18 cellular contexts compared by ENCODE assay signal in the genomic region with DNA sequence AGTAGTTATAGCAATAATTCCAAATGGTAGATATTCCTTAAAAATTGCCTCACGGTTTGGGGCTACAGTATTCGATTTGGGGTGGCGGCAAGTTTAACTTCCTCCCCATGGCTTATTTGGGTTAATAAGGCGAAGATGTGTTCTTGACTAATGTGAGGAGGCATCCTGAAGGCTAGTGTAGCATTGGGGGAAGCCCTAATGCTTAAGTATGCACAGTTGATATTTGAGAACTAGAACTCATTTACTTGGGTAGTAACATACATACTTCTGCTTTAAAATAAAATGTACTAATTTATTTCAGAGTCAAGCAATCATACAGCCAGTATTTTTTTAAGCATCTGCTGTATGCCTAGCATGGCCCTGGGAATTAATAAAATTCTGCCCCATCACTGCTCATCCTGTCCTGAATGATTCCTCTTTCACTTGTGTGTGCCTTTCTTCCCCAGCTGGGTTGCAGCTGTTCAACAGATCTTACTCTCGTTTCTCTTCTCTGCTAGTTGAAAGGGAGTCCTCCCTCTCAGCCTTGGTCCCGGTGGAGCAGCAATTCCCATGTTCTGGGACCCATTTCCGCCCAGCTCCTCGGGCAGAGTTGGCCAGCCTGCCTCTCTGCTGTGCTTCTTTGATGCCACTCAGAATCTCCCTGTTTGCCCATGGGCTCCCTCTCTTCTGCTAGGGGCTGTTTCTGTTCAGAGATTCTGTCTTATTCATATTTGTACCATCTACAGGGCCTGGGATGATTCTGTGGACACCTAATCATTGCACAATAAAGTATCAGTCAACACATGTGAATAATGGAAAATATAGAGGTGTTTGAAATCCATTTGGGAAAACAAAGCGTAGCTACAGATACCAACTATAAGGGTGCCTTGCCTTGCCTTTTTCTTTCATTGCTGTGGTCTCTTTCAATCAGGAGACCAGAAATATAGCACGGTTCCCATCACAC.
DNase-seq lines count a peak whose midpoint lies in the region; ATAC-seq and TF ChIP-seq lines count a peak whose summit lies in the region.
"Had no signal": no experiment of that assay in that cellular context is flagged by ENCODE, and none has a peak within 500 bp of the region (broad histone marks: within the 10 kb centered on the region; RNA-seq: fewer than 3 reads in every experiment).

No MANE protein-coding gene starts in this region.

- no peak overlapping the region for H2AFZ ChIP-seq in trophoblast cell (ENCODE audit: insufficient read depth, low read length, poor library complexity)

- no peaks in the 10 kb centered on the region for H3K9me3 Mint-ChIP-seq in activated T-cell treated with anti-CD3 and anti-CD28 coated beads, Interleukin-2, amount 50 U/mL, for 72 hours
- no peaks in the 10 kb centered on the region for H3K9me3 Mint-ChIP-seq in activated T-cell treated with anti-CD3 and anti-CD28 coated beads, Interleukin-2, amount 50 U/mL, for 4 hours
- no peaks in the 10 kb centered on the region for H3K9me3 Mint-ChIP-seq in activated B cell treated with CpG ODN at 0.5 μM for 24 hours
- H3K9me3 Mint-ChIP-seq: HFFc6 had no signal

- DNase-seq in activated T-cell treated with anti-CD3 and anti-CD28 coated beads, Interleukin-2, amount 50 U/mL, for 72 hours = no peak
- DNase-seq in activated T-cell treated with anti-CD3 and anti-CD28 coated beads, Interleukin-2, amount 50 U/mL, for 4 hours = no peak
- DNase-seq in activated B cell treated with CpG ODN at 0.5 μM for 24 hours = no peak
- no peak for DNase-seq in trophoblast cell
- DNase-seq in NCI-H2171 treated with DMSO at 0.1 percent for 48 hours (lab: John Stamatoyannopoulos, UW) = no peak
- no peak for DNase-seq in middle frontal gyrus (ENCODE audit: extremely low spot score, low spot score)
- DNase-seq: activated CD8-positive, alpha-beta memory T cell treated with anti-CD3 and anti-CD28 coated beads for 24 hours; activated effector memory CD4-positive, alpha-beta T cell treated with Interleukin-2 at 50 U/mL for 16 hours; Calu3; HFFc6; KBM-7; left colon; NCI-H1417 treated with DMSO at 0.1 percent for 48 hours; NCI-H226 had no signal

- no peak overlapping the region for H3K23ac ChIP-seq in trophoblast cell (ENCODE audit: low read length)

- intact Hi-C loops in activated B cell treated with CpG ODN at 0.5 μM for 24 hours (cut with micrococcal nuclease) = loop anchor here (2.0 kb wide), 1 partner anchor 17 kb away; no protein-coding TSS in a partner anchor

- peaks cover 2% of the 10 kb centered on the region for H3K9me3 ChIP-seq in trophoblast cell (ENCODE audit: insufficient read depth, low read depth, low read length)
- H3K9me3 ChIP-seq: prostate gland, SJCRH30 had no signal

- no peak overlapping the region for H4K12ac ChIP-seq in trophoblast cell (ENCODE audit: low read depth, low read length)

- peaks cover 11% of the 10 kb centered on the region for H3K79me2 ChIP-seq in trophoblast cell (ENCODE audit: control insufficient read depth, insufficient read depth, low read length, poor library complexity)

- no peaks in the 10 kb centered on the region for H3K36me3 ChIP-seq in trophoblast cell (ENCODE audit: control insufficient read depth in 1 of 2, insufficient read depth in 2 of 2, low read length in 2 of 2)
- H3K36me3 ChIP-seq: prostate gland, SJCRH30 had no signal

- no peak overlapping the region for H3K18ac ChIP-seq in trophoblast cell (ENCODE audit: low read length)

- POLR2A ChIA-PET in activated B cell treated with CpG ODN at 0.5 μM for 24 hours (lab: Charles Lee) = no interaction called here

- H3K27ac ChIP-seq in trophoblast cell (ENCODE audit: low read depth, low read length) = no peak overlapping the region
- H3K27ac ChIP-seq: prostate gland, SJCRH30 had no signal

- no peak overlapping the region for H3K9ac ChIP-seq in trophoblast cell (ENCODE audit: low read length)

- H3K27me3 ChIP-seq in trophoblast cell (ENCODE audit: insufficient read depth, low read length) = no peaks in the 10 kb centered on the region
- H3K27me3 ChIP-seq: SJCRH30 had no signal

- no peak overlapping the region for H3K4me2 ChIP-seq in trophoblast cell (ENCODE audit: low read length)

- H2BK12ac ChIP-seq in trophoblast cell (ENCODE audit: low read length) = no peak overlapping the region

- ATAC-seq in activated T-cell treated with anti-CD3 and anti-CD28 coated beads, Interleukin-2, amount 50 U/mL, for 72 hours (replicated peaks in 1 of 2) = peak in 1 of 2 donors; percentile 50
- no peak for ATAC-seq in activated T-cell treated with anti-CD3 and anti-CD28 coated beads, Interleukin-2, amount 50 U/mL, for 4 hours
- peak; percentile 41 for ATAC-seq in GM21786 (IDR thresholded peaks at IDR 0.05; ENCODE audit: unreplicated experiment)
- ATAC-seq in activated B cell treated with CpG ODN at 0.5 μM for 24 hours (ENCODE audit: low read depth) = peak; percentile 29
- ATAC-seq in GM19035 (IDR thresholded peaks at IDR 0.05; ENCODE audit: unreplicated experiment) = no peak
- ATAC-seq: left colon had no signal

- H2BK120ac ChIP-seq in trophoblast cell (ENCODE audit: insufficient read depth, low read length, poor library complexity) = no peak overlapping the region

- H2BK5ac ChIP-seq in trophoblast cell (ENCODE audit: low read depth, low read length, poor library complexity) = no peak overlapping the region

- H3K4me1 Mint-ChIP-seq in activated T-cell treated with anti-CD3 and anti-CD28 coated beads, Interleukin-2, amount 50 U/mL, for 72 hours (ENCODE audit: low read depth) = peaks cover 58% of the 10 kb centered on the region
- peaks cover 84% of the 10 kb centered on the region for H3K4me1 Mint-ChIP-seq in activated T-cell treated with anti-CD3 and anti-CD28 coated beads, Interleukin-2, amount 50 U/mL, for 4 hours (ENCODE audit: low read depth)
- H3K4me1 Mint-ChIP-seq in activated B cell treated with CpG ODN at 0.5 μM for 24 hours = peaks cover 87% of the 10 kb centered on the region

- H2AK5ac ChIP-seq in trophoblast cell (ENCODE audit: low read length) = no peak overlapping the region

- H3K79me1 ChIP-seq in trophoblast cell (ENCODE audit: low read length) = no peaks in the 10 kb centered on the region

- H3K27ac Mint-ChIP-seq in activated T-cell treated with anti-CD3 and anti-CD28 coated beads, Interleukin-2, amount 50 U/mL, for 72 hours = peak overlapping the region; percentile 58
- peak overlapping the region; percentile 54 for H3K27ac Mint-ChIP-seq in activated B cell treated with CpG ODN at 0.5 μM for 24 hours
- H3K27ac Mint-ChIP-seq: HFFc6 had no signal

- no peak overlapping the region for H3K4me3 Mint-ChIP-seq in activated T-cell treated with anti-CD3 and anti-CD28 coated beads, Interleukin-2, amount 50 U/mL, for 72 hours
- H3K4me3 Mint-ChIP-seq in activated T-cell treated with anti-CD3 and anti-CD28 coated beads, Interleukin-2, amount 50 U/mL, for 4 hours = no peak overlapping the region
- no peak overlapping the region for H3K4me3 Mint-ChIP-seq in activated B cell treated with CpG ODN at 0.5 μM for 24 hours
- H3K4me3 Mint-ChIP-seq: HFFc6 had no signal

- peaks cover 0 to 7% of the 10 kb centered on the region in 2 experiments for H3K4me1 ChIP-seq in trophoblast cell (ENCODE audit: control insufficient read depth in 1 of 2, insufficient read depth in 2 of 2, low read length in 2 of 2)
- H3K4me1 ChIP-seq: prostate gland had no signal

- H4K8ac ChIP-seq in trophoblast cell (ENCODE audit: low read depth, low read length) = no peak overlapping the region

- peak overlapping the region; percentile 93 for H3K4ac ChIP-seq in trophoblast cell (ENCODE audit: low read depth, low read length)

- H3K27me3 Mint-ChIP-seq in activated T-cell treated with anti-CD3 and anti-CD28 coated beads, Interleukin-2, amount 50 U/mL, for 72 hours (ENCODE audit: low read depth) = no peaks in the 10 kb centered on the region
- no peaks in the 10 kb centered on the region for H3K27me3 Mint-ChIP-seq in activated T-cell treated with anti-CD3 and anti-CD28 coated beads, Interleukin-2, amount 50 U/mL, for 4 hours (ENCODE audit: low read depth)
- H3K27me3 Mint-ChIP-seq in activated B cell treated with CpG ODN at 0.5 μM for 24 hours = no peaks in the 10 kb centered on the region

- H3K14ac ChIP-seq in trophoblast cell (ENCODE audit: low read length) = no peak overlapping the region

- CTCF ChIA-PET in activated B cell treated with CpG ODN at 0.5 μM for 24 hours (lab: Charles Lee) = no interaction called here

- no CpG with 5 or more reads among the region's 10 CpGs for WGBS in trophoblast cell (ENCODE audit: extremely low coverage, insufficient coverage, insufficient read length)

- TF ChIP-seq CTCF in activated B cell treated with CpG ODN at 0.5 μM for 24 hours (IDR thresholded peaks at IDR 0.05) = no peak

- H3K4me3 ChIP-seq in trophoblast cell (ENCODE audit: low read depth, low read length) = no peak overlapping the region
- H3K4me3 ChIP-seq: prostate gland, SJCRH30 had no signal

- H3K36me3 Mint-ChIP-seq in activated T-cell treated with anti-CD3 and anti-CD28 coated beads, Interleukin-2, amount 50 U/mL, for 72 hours (ENCODE audit: insufficient read depth in 2 of 2) = no peaks in the 10 kb centered on the region
- no peaks in the 10 kb centered on the region for H3K36me3 Mint-ChIP-seq in activated T-cell treated with anti-CD3 and anti-CD28 coated beads, Interleukin-2, amount 50 U/mL, for 4 hours (ENCODE audit: insufficient read depth)
- peaks cover 13% of the 10 kb centered on the region for H3K36me3 Mint-ChIP-seq in activated B cell treated with CpG ODN at 0.5 μM for 24 hours (ENCODE audit: low read depth)

- no peak overlapping the region for H4K91ac ChIP-seq in trophoblast cell (ENCODE audit: low read depth, low read length)

Comparison
In these comparisons a context has a peak if more than half of its experiments do, and no peak if none do; other contexts are left out.
1. ATAC-seq: peak in GM21786 (single experiment) and activated B cell treated with CpG ODN at 0.5 μM for 24 hours (single experiment); none in activated T-cell treated with anti-CD3 and anti-CD28 coated beads, Interleukin-2, amount 50 U/mL, for 4 hours (0 of 2) and GM19035 (single experiment).